Comparison of ENCODE assay signal across 30 cellular contexts in the genomic region with DNA sequence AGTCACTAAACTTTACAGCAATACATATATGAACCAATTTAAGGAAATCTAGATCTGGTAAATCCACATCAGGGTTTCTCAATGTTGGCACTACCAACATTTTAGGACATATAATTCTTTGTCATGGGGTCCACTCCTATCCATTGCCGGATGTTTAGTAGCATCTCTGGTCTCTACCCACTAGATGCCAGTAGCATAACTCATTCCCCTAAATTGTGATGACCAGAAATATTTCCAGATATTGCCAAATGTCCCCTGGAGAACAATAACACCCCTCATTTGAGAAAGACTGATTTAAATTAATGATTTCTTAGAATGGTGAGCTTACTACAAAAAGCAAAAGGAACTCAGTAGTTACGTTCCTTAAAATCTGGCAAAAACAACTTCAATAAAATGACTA.
DNase-seq lines count a peak whose midpoint lies in the region; ATAC-seq, FAIRE-seq and TF ChIP-seq lines count a peak whose summit lies in the region.
"Had no signal": no experiment of that assay in that cellular context is flagged by ENCODE, and none has a peak within 500 bp of the region (broad histone marks: within the 10 kb centered on the region; RNA-seq: fewer than 3 reads in every experiment).

No MANE protein-coding gene starts in this region.

- ATAC-seq in HG03565 (IDR thresholded peaks at IDR 0.05; ENCODE audit: unreplicated experiment): no peak
- ATAC-seq in activated CD4-positive, CD25-positive, alpha-beta regulatory T cell treated with anti-CD3 and anti-CD28 coated beads, Interleukin-2, amount 50 U/mL, for 24 hours: no peak
- ATAC-seq: activated CD8-positive, alpha-beta T cell treated with anti-CD3 and anti-CD28 coated beads for 36 hours; heart right ventricle; left colon; naive thymus-derived CD4-positive, alpha-beta T cell; T-cell had no signal

- FAIRE-seq in H54 (lab: Jason Lieb, UNC): peak; percentile 82
- FAIRE-seq: GM12891, K562 had no signal

- DNase-seq in AG08395 (ENCODE audit: low spot score) (peak; percentile 25), H54 (ENCODE audit: insufficient read length, low spot score) (no peak), astrocyte of the hippocampus (ENCODE audit: low read depth, low spot score) (peak; percentile 24), globus pallidus (ENCODE audit: low spot score) (peak; percentile 38), NCI-H226 (no peak), GM19240 (ENCODE audit: insufficient read length, low spot score) (no peak)
- DNase-seq: activated CD4-positive, CD25-positive, alpha-beta regulatory T cell treated with anti-CD3 and anti-CD28 coated beads, Interleukin-2, amount 50 U/mL, for 72 hours; activated CD8-positive, alpha-beta T cell treated with anti-CD3 and anti-CD28 coated beads for 36 hours; activated effector memory CD4-positive, alpha-beta T cell treated with anti-CD3 and anti-CD28 coated beads, Interleukin-2, amount 50 U/mL, for 16 hours; activated naive CD8-positive, alpha-beta T cell treated with anti-CD3 and anti-CD28 coated beads, Interleukin-2, amount 10 ng/mL, durations not matched to agents 7 days and 5 days; colonic mucosa; COR-L47; DMS79 treated with DMSO at 0.1 percent for 48 hours; heart right ventricle; left colon; mesendoderm; MM.1S; naive thymus-derived CD4-positive, alpha-beta T cell; NCI-H1436; nucleus accumbens; retina; SHP77 treated with DMSO at 0.1 percent for 48 hours; stimulated activated CD4-positive, alpha-beta T cell treated with anti-CD3 and anti-CD28 coated beads, Interleukin-4, amount 100 ng/mL, for 1 hour; stimulated activated naive CD4-positive, alpha-beta T cell treated with Interleukin-2 at 50 U/mL for 16 hours; T-cell; uterus had no signal

- TF ChIP-seq POLR2A in H54 (IDR thresholded peaks at IDR 0.05; ENCODE audit: low read depth, low read length): no peak

Comparison
In these comparisons a context has a peak if more than half of its experiments do, and no peak if none do; other contexts are left out.
1. DNase-seq: peak in AG08395 (single experiment), astrocyte of the hippocampus (single experiment) and globus pallidus (single experiment); none in H54 (single experiment), NCI-H226 (single experiment) and GM19240 (single experiment).